In genomic region chr14:32256606-32257005, GRCh38 we compare ENCODE assay signal across 1 cellular context.
TF ChIP-seq lines count a peak whose summit lies in the region.

No MANE protein-coding gene starts in this region.

TF ChIP-seq in HepG2, 621 proteins besides CTCF, POLR2A, EP300 and RAD21:
- 0 out of 2 replicates have a peak, but pooled peaks have one; percentile 19 for TF ChIP-seq FOXJ3 (CRISPR knock-in tag; IDR thresholded peaks at IDR 0.05; ENCODE audit: borderline replicate concordance)
- TF ChIP-seq SRY (CRISPR knock-in tag; IDR thresholded peaks at IDR 0.05) = no peak
- 0 out of 2 replicates have a peak, but pooled peaks have one; percentile 28 for TF ChIP-seq ZNF264 (CRISPR knock-in tag; IDR thresholded peaks at IDR 0.05)
TF ChIP-seq in HepG2: peak in this region for 2.
